In genomic region chr3:48709051-48709461, GRCh38 we compare ENCODE assay signal across 1 cellular context.
TF ChIP-seq lines count a peak whose summit lies in the region.

No MANE protein-coding gene starts in this region.

TF ChIP-seq in IMR-90, 13 proteins besides CTCF, POLR2A, EP300 and RAD21 (continued from another document):
- TF ChIP-seq ELK1 (IDR thresholded peaks at IDR 0.05; ENCODE audit: borderline replicate concordance, low read depth, low read length) (no peak), MAFK (IDR thresholded peaks at IDR 0.05; ENCODE audit: low read depth, low read length) (no peak)
